29 cellular contexts compared by ENCODE assay signal in genomic region chr12:89723276-89723675, GRCh38.
"Had no signal": no experiment of that assay in that cellular context is flagged by ENCODE, and none has a peak within 500 bp of the region (broad histone marks: within the 10 kb centered on the region; RNA-seq: fewer than 3 reads in every experiment).

No MANE protein-coding gene starts in this region.

- H3K27ac Mint-ChIP-seq: stimulated activated effector memory CD8-positive, alpha-beta T cell treated with anti-CD3 and anti-CD28 coated beads, Interleukin-12 subunit alpha, Interleukin-12 subunit beta, amount 100 ng/mL, for 72 hours; stimulated activated memory B cell treated with anti-CD40 and anti-IgM and Interleukin-4, amounts not matched to agents 10 μg/mL and 1 μg/mL and 100 μg/mL, for 72 hours; stimulated activated naive B cell treated with anti-CD40 and anti-IgM and Interleukin-4, amounts not matched to agents 10 μg/mL and 1 μg/mL and 100 μg/mL, for 72 hours; stimulated activated naive CD8-positive, alpha-beta T cell treated with anti-CD3 and anti-CD28 coated beads, Interleukin-15, amount 100 ng/mL, for 72 hours; stimulated activated naive CD8-positive, alpha-beta T cell treated with anti-CD3 and anti-CD28 coated beads, Interleukin-15, Interleukin-2, amounts not matched to agents 100 ng/mL and 50 ng/mL, for 24 hours; type B pancreatic cell had no signal

- H3K9me3 ChIP-seq: stomach, suprapubic skin, testis, thoracic aorta, thyroid gland, tibial artery, transverse colon, upper lobe of left lung, upper lobe of right lung, uterus, vagina had no signal

- ATAC-seq: stimulated activated effector memory CD8-positive, alpha-beta T cell treated with anti-CD3 and anti-CD28 coated beads, Interleukin-12 subunit alpha, Interleukin-12 subunit beta, amount 100 ng/mL, for 72 hours; stimulated activated memory B cell treated with anti-CD40 and anti-IgM and Interleukin-4, amounts not matched to agents 10 μg/mL and 1 μg/mL and 100 μg/mL, for 72 hours; stimulated activated naive B cell treated with anti-CD40 and anti-IgM and Interleukin-4, amounts not matched to agents 10 μg/mL and 1 μg/mL and 100 μg/mL, for 72 hours; stimulated activated naive CD8-positive, alpha-beta T cell treated with anti-CD3 and anti-CD28 coated beads, Interleukin-15, amount 100 ng/mL, for 72 hours; stimulated activated naive CD8-positive, alpha-beta T cell treated with anti-CD3 and anti-CD28 coated beads, Interleukin-15, Interleukin-2, amounts not matched to agents 100 U/mL and 50 U/mL, for 24 hours; upper lobe of right lung had no signal

- H3K27me3 ChIP-seq: stomach, suprapubic skin, testis, thyroid gland, tibial artery, tibial nerve, transverse colon, upper lobe of left lung, upper lobe of right lung, uterus, vagina had no signal

- H3K4me3 ChIP-seq: stomach, suprapubic skin, testis, thoracic aorta, thyroid gland, tibial artery, tibial nerve, transverse colon, upper lobe of left lung, upper lobe of right lung, uterus, vagina had no signal

- H3K4me1 ChIP-seq: stomach, suprapubic skin, testis, thyroid gland, tibial artery, tibial nerve, transverse colon, upper lobe of left lung, upper lobe of right lung, uterus, vagina had no signal

- H3K36me3 ChIP-seq: stomach, suprapubic skin, thoracic aorta, thyroid gland, tibial artery, tibial nerve, transverse colon, upper lobe of left lung, upper lobe of right lung, uterus, vagina had no signal

- H3K27ac ChIP-seq: stomach, suprapubic skin, testis, thoracic aorta, thyroid gland, tibial artery, tibial nerve, transverse colon, upper lobe of left lung, upper lobe of right lung, uterus, vagina had no signal

- FAIRE-seq: urothelium cell line had no signal

- H3K9me3 Mint-ChIP-seq: stimulated activated effector memory CD8-positive, alpha-beta T cell treated with anti-CD3 and anti-CD28 coated beads, Interleukin-12 subunit alpha, Interleukin-12 subunit beta, amount 100 ng/mL, for 72 hours; stimulated activated naive CD8-positive, alpha-beta T cell treated with anti-CD3 and anti-CD28 coated beads, Interleukin-15, amount 100 ng/mL, for 72 hours had no signal

- H3K4me1 Mint-ChIP-seq: stimulated activated effector memory CD8-positive, alpha-beta T cell treated with anti-CD3 and anti-CD28 coated beads, Interleukin-12 subunit alpha, Interleukin-12 subunit beta, amount 100 ng/mL, for 72 hours had no signal

- H3K4me3 Mint-ChIP-seq: stimulated activated effector memory CD8-positive, alpha-beta T cell treated with anti-CD3 and anti-CD28 coated beads, Interleukin-12 subunit alpha, Interleukin-12 subunit beta, amount 100 ng/mL, for 72 hours; stimulated activated memory B cell treated with anti-CD40 and anti-IgM and Interleukin-4, amounts not matched to agents 10 μg/mL and 1 μg/mL and 100 μg/mL, for 72 hours; stimulated activated naive B cell treated with anti-CD40 and anti-IgM and Interleukin-4, amounts not matched to agents 10 μg/mL and 1 μg/mL and 100 μg/mL, for 72 hours; stimulated activated naive CD8-positive, alpha-beta T cell treated with anti-CD3 and anti-CD28 coated beads, Interleukin-15, amount 100 ng/mL, for 72 hours; stimulated activated naive CD8-positive, alpha-beta T cell treated with anti-CD3 and anti-CD28 coated beads, Interleukin-15, Interleukin-2, amounts not matched to agents 100 ng/mL and 50 ng/mL, for 24 hours; type B pancreatic cell had no signal

- H3K27me3 Mint-ChIP-seq: stimulated activated memory B cell treated with anti-CD40 and anti-IgM and Interleukin-4, amounts not matched to agents 10 μg/mL and 1 μg/mL and 100 μg/mL, for 72 hours; stimulated activated naive B cell treated with anti-CD40 and anti-IgM and Interleukin-4, amounts not matched to agents 10 μg/mL and 1 μg/mL and 100 μg/mL, for 72 hours; stimulated activated naive CD8-positive, alpha-beta T cell treated with anti-CD3 and anti-CD28 coated beads, Interleukin-15, amount 100 ng/mL, for 72 hours; stimulated activated naive CD8-positive, alpha-beta T cell treated with anti-CD3 and anti-CD28 coated beads, Interleukin-15, Interleukin-2, amounts not matched to agents 100 ng/mL and 50 ng/mL, for 24 hours; type B pancreatic cell had no signal

- H3K36me3 Mint-ChIP-seq: stimulated activated effector memory CD8-positive, alpha-beta T cell treated with anti-CD3 and anti-CD28 coated beads, Interleukin-12 subunit alpha, Interleukin-12 subunit beta, amount 100 ng/mL, for 72 hours; type B pancreatic cell had no signal

- DNase-seq: stimulated activated CD4-positive, alpha-beta T cell treated with anti-CD3 and anti-CD28 coated beads, Interleukin-2, amount 100 ng/mL, for 48 hours; stimulated activated CD4-positive, alpha-beta T cell treated with anti-CD3 and anti-CD28 coated beads, Interleukin-4, amount 100 ng/mL, for 1 hour; stimulated activated CD4-positive, alpha-beta T cell treated with anti-CD3 and anti-CD28 coated beads, Interleukin-4, amount 100 ng/mL, for 24 hours; stimulated activated CD4-positive, alpha-beta T cell treated with anti-CD3 and anti-CD28 coated beads, Interleukin-4, amount 100 ng/mL, for 4 hours; stimulated activated CD8-positive, alpha-beta memory T cell treated with anti-CD3 and anti-CD28 coated beads, Interleukin-4, amount 100 ng/mL, for 48 hours; stimulated activated naive B cell treated with anti-CD40 and anti-IgM and Interleukin-4, amounts not matched to agents 10 μg/mL and 1 μg/mL and 100 μg/mL, for 72 hours; stimulated activated naive CD4-positive, alpha-beta T cell; stimulated activated naive CD4-positive, alpha-beta T cell treated with Interleukin-2 at 50 U/mL for 16 hours; stimulated activated naive CD8-positive, alpha-beta T cell treated with anti-CD3 and anti-CD28 coated beads, Interleukin-15, amount 100 ng/mL, for 72 hours; stimulated activated naive CD8-positive, alpha-beta T cell treated with anti-CD3 and anti-CD28 coated beads, Interleukin-15, Interleukin-2, amounts not matched to agents 100 U/mL and 50 U/mL, for 24 hours; stomach; substantia nigra; testis; thyroid gland; tibial artery; transverse colon; trophoblast cell; upper lobe of left lung; upper lobe of right lung; uterus had no signal
